8 cellular contexts compared by ENCODE assay signal in genomic region chr22:29603358-29604191, GRCh38. TPM values are rescaled to one million over a fixed set of nuclear protein-coding genes. Genes with fewer than 3 reads are reported as not detected.
DNase-seq lines count a peak whose midpoint lies in the region; ATAC-seq, FAIRE-seq and TF ChIP-seq lines count a peak whose summit lies in the region.

NF2 (plus strand) TSS chr22:29603633; CDS start chr22:29603999, 366 bp downstream.

- TF ChIP-seq CTCF in fibroblast of mammary gland (conservative IDR thresholded peaks at IDR 0.05; ENCODE audit: control insufficient read depth, insufficient read depth, low read depth, low read length) (no peak), natural killer cell (IDR thresholded peaks at IDR 0.05) (no peak)

- H3K27ac Mint-ChIP-seq in natural killer cell, result peak within 1 kb of the TSS; percentile 92 to 94

- no peaks in the 10 kb centered on the region for H3K36me3 Mint-ChIP-seq in natural killer cell

- peak; percentile 89 for FAIRE-seq in H54 (lab: Jason Lieb, UNC)

- peak; percentile 70 for TF ChIP-seq POLR2A in H54 (IDR thresholded peaks at IDR 0.05; ENCODE audit: low read depth, low read length)
- peak; percentile 82 for TF ChIP-seq POLR2A in Raji (IDR thresholded peaks at IDR 0.05; ENCODE audit: insufficient read depth, low read depth, low read length)

- peak within 1 kb of the TSS; percentile 94 for H3K4me3 Mint-ChIP-seq in natural killer cell

- H3K9me3 Mint-ChIP-seq in natural killer cell, result no peaks in the 10 kb centered on the region

- peak; percentile 100 for DNase-seq in ELR (ENCODE audit: low read depth)
- DNase-seq in H54 (ENCODE audit: insufficient read length, low spot score), result peak; percentile 75
- DNase-seq in LoVo (ENCODE audit: low spot score), result peak; percentile 98
- peak; percentile 97 for DNase-seq in activated T-helper 9 cell treated with anti-CD3 and anti-CD28 coated beads, Interleukin-2, amount 50 U/mL, for 16 hours (ENCODE audit: low read depth)
- DNase-seq in fibroblast of mammary gland (ENCODE audit: low read depth), result peak; percentile 99
- DNase-seq in natural killer cell, result peak; percentile 98
- peak; percentile 98 for DNase-seq in stimulated activated naive CD4-positive, alpha-beta T cell treated with Interleukin-2 at 50 U/mL for 16 hours (lab: John Stamatoyannopoulos, UW)

- H3K4me1 Mint-ChIP-seq in natural killer cell, result peaks cover 18 to 26% of the 10 kb centered on the region in 2 donors

- no peaks in the 10 kb centered on the region for H3K27me3 Mint-ChIP-seq in natural killer cell (ENCODE audit: low read depth in 2 of 2)

- ATAC-seq in natural killer cell, result peak; percentile 95 to 98 (median 95)

- peak within 1 kb of the TSS; percentile 82 for H3K4me3 ChIP-seq in fibroblast of mammary gland (ENCODE audit: control insufficient read depth, low read depth, low read length)

- intact Hi-C loops in natural killer cell (cut with micrococcal nuclease), result loop anchor here (1.0 to 10.0 kb wide), 2 partner anchors 50 to 161 kb away; partner anchors contain the start of genes THOC5, UQCR10 and ZMAT5

RNA-seq across cellular contexts. Expression of gene NF2, which starts in this region (rescaled TPM):
- 10 to 100 TPM; 32.4 to 43.8 (median 39.6) TPM for total RNA-seq in natural killer cell

Comparison
In these comparisons a context has a peak if more than half of its experiments do, and no peak if none do; other contexts are left out.
1. Peak in every context shown above with its lines: DNase-seq, ATAC-seq and H3K4me3 ChIP-seq.